1 cellular context compared by ENCODE assay signal in genomic region chr17:50689956-50690886, GRCh38.
TF ChIP-seq lines count a peak whose summit lies in the region.

No MANE protein-coding gene starts in this region.

TF ChIP-seq in K562, 482 proteins besides CTCF, POLR2A, EP300 and RAD21:
- TF ChIP-seq ZNF23 (CRISPR knock-in tag; IDR thresholded peaks at IDR 0.05) (no peak), ZNF699 (CRISPR knock-in tag; IDR thresholded peaks at IDR 0.05; ENCODE audit: insufficient replicate concordance) (no peak), MYC (IDR thresholded peaks at IDR 0.05; ENCODE audit: low read depth, low read length) (no peak), MYC (CRISPR knock-in tag; IDR thresholded peaks at IDR 0.05; ENCODE audit: borderline replicate concordance, low read depth) (no peak), PURB (CRISPR knock-in tag; IDR thresholded peaks at IDR 0.05; ENCODE audit: low read depth) (no peak), POLR2G (IDR thresholded peaks at IDR 0.05; ENCODE audit: low read depth, low read length) (0 out of 2 replicates have a peak, but pooled peaks have one; percentile 20), PCBP1 (IDR thresholded peaks at IDR 0.05; ENCODE audit: low read depth, low read length, poor library complexity, severe bottlenecking) (no peak), BRD9 (IDR thresholded peaks at IDR 0.05; ENCODE audit: low read depth, partially characterized antibody) (no peak), ZBTB33 (CRISPR knock-in tag; IDR thresholded peaks at IDR 0.05) (peak; percentile 77), ATF1 (CRISPR knock-in tag; IDR thresholded peaks at IDR 0.05) (no peak), ATF1 (tag; IDR thresholded peaks at IDR 0.05) (no peak), RBM14 (IDR thresholded peaks at IDR 0.05; ENCODE audit: borderline replicate concordance, insufficient read depth, low read depth, low read length) (no peak)
